Comparison of ENCODE assay signal across 7 cellular contexts in the genomic region with DNA sequence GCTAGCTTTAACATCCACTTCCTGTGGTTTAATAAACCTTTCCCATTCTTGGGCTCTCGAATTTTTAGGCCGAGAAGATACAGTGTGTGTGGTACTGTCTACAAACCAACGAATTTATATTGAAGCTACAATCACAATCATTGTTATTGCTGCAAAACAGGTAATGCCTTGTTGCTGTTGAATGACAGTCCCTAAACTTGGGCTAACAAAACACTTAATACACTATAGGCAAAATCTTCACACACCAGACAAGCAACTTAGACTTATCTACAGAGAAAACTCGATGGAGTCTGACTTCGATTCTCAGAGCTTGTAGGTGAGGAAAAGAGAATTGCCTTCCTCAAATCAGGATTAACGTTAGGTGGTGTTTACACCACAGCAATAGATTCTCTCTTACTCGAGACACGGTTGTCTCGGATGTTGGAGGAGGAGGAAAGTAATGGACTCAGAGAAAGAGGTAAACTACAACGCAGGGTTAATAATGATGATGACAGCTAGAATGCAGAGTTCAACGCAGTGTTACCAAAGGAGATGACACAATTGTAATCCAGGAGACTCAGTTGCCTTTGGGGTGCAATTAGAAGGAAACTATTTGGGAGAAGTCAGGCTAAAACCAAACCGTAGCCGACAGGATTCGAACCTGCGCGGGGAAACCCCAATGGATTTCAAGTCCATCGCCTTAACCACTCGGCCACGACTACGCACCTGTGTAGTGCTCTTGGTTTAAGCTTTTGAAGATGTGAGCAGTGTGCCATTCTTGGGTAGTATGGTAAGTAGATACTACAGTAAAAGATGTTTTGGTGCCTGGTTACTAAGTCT. TPM values are rescaled to one million over a fixed set of nuclear protein-coding genes. Genes with fewer than 3 reads are reported as not detected.
A peak's percentile ranks its signal among the peaks of the same experiment; 100 is the strongest.
DNase-seq lines count a peak whose midpoint lies in the region; ATAC-seq and TF ChIP-seq lines count a peak whose summit lies in the region.

No MANE protein-coding gene starts in this region.

- H3K4me1 ChIP-seq in foreskin keratinocyte, result peaks cover 4% of the 10 kb centered on the region

- peaks cover 2% of the 10 kb centered on the region for H3K27me3 ChIP-seq in foreskin keratinocyte

- peak; percentile 80 for DNase-seq in HCEC 1CT
- DNase-seq in NCI-H69 (lab: John Stamatoyannopoulos, UW), result peak; percentile 96
- DNase-seq in activated T-cell treated with anti-CD3 and anti-CD28 coated beads for 24 hours (ENCODE audit: low read depth), result peak; percentile 60
- peak; percentile 85 to 95 for DNase-seq in foreskin keratinocyte
- DNase-seq in stimulated activated CD8-positive, alpha-beta memory T cell treated with anti-CD3 and anti-CD28 coated beads, Interleukin-12 subunit alpha, Interleukin-12 subunit beta, amount 100 ng/mL, for 4 hours (ENCODE audit: low read depth), result peak; percentile 13
- no peak for DNase-seq in NAMALWA (ENCODE audit: low spot score)

- TF ChIP-seq CTCF in foreskin keratinocyte (conservative IDR thresholded peaks at IDR 0.05), result no peak

- ATAC-seq in foreskin keratinocyte (peak; percentile 79), HG03095 (IDR thresholded peaks at IDR 0.05; ENCODE audit: unreplicated experiment) (no peak)

- H3K27ac ChIP-seq in foreskin keratinocyte, result no peak overlapping the region

RNA-seq across cellular contexts. Expression of a gene that starts 32.5 kb away (rescaled TPM):
- total RNA-seq in foreskin keratinocyte, result 4.9 and 5.4 TPM in 2 replicates
- 1.5 and 1.9 TPM in 2 replicates for polyA plus RNA-seq in foreskin keratinocyte
